In genomic region chr19:27746691-27747380, GRCh38 we compare ENCODE assay signal across 11 cellular contexts.
DNase-seq lines count a peak whose midpoint lies in the region; FAIRE-seq and TF ChIP-seq lines count a peak whose summit lies in the region.
"Had no signal": no experiment of that assay in that cellular context is flagged by ENCODE, and none has a peak within 500 bp of the region (broad histone marks: within the 10 kb centered on the region; RNA-seq: fewer than 3 reads in every experiment).

No MANE protein-coding gene starts in this region.

- DNase-seq in activated CD4-positive, alpha-beta T cell treated with anti-CD3 and anti-CD28 coated beads for 48 hours: peak; percentile 18
- no peak for DNase-seq in activated CD4-positive, alpha-beta T cell treated with anti-CD3 and anti-CD28 coated beads, Interleukin-2, amount 50 U/mL, for 4 hours
- DNase-seq in brain microvascular endothelial cell (peak; percentile 9), kidney (peak; percentile 65), suprapubic skin (ENCODE audit: low spot score in 2 of 2) (peak; percentile 51 to 77), DMS 273 (lab: John Stamatoyannopoulos, UW; ENCODE audit: unreplicated experiment) (no peak), GM19239 (ENCODE audit: insufficient read length, low spot score) (no peak), superior temporal gyrus (ENCODE audit: extremely low spot score) (no peak)
- DNase-seq: NCI-H524 treated with DMSO at 0.1 percent for 48 hours had no signal

- H3K4me3 ChIP-seq in brain microvascular endothelial cell (ENCODE audit: low read depth, low read length) (no peak overlapping the region), kidney (ENCODE audit: low read length in 2 of 2) (no peak overlapping the region), suprapubic skin (no peak overlapping the region)
- H3K4me3 ChIP-seq: HAP-1 had no signal

- H3K27me3 ChIP-seq in brain microvascular endothelial cell (replicated peaks): no peaks in the 10 kb centered on the region
- no peaks in the 10 kb centered on the region for H3K27me3 ChIP-seq in suprapubic skin
- H3K27me3 ChIP-seq: uterus had no signal

- peak; percentile 49 for TF ChIP-seq CTCF in brain microvascular endothelial cell (IDR thresholded peaks at IDR 0.05; ENCODE audit: low read depth, low read length, missing control alignments)
- peak; percentile 9 for TF ChIP-seq CTCF in kidney (IDR thresholded peaks at IDR 0.05; ENCODE audit: borderline replicate concordance, extremely low read depth, insufficient read depth)
- peak in 1 of 2 donors; percentile 13 for TF ChIP-seq CTCF in suprapubic skin (IDR thresholded peaks at IDR 0.05)

- no peaks in the 10 kb centered on the region for H3K36me3 ChIP-seq in brain microvascular endothelial cell (replicated peaks)
- peaks cover 0 to 2% of the 10 kb centered on the region in 2 donors for H3K36me3 ChIP-seq in kidney (ENCODE audit: control insufficient read depth in 1 of 2, insufficient read depth in 2 of 2, low read length in 2 of 2)
- H3K36me3 ChIP-seq in suprapubic skin: no peaks in the 10 kb centered on the region
- H3K36me3 ChIP-seq: HAP-1, uterus had no signal

- H3K9me3 ChIP-seq in kidney (ENCODE audit: control insufficient read depth in 1 of 2, low read length in 2 of 2) (peaks cover 0 to 4% of the 10 kb centered on the region in 2 donors), suprapubic skin (no peaks in the 10 kb centered on the region)
- H3K9me3 ChIP-seq: HAP-1, uterus had no signal

- no peaks in the 10 kb centered on the region for H3K4me1 ChIP-seq in kidney (ENCODE audit: control insufficient read depth in 1 of 2, insufficient read depth in 1 of 2, low read depth in 1 of 2, low read length in 2 of 2)
- H3K4me1 ChIP-seq in suprapubic skin: no peaks in the 10 kb centered on the region
- H3K4me1 ChIP-seq: HAP-1, uterus had no signal

- H3K27ac ChIP-seq in brain microvascular endothelial cell (no peak overlapping the region), kidney (ENCODE audit: low read depth in 2 of 2, low read length in 2 of 2) (no peak overlapping the region), suprapubic skin (no peak overlapping the region)
- H3K27ac ChIP-seq: uterus had no signal

- in situ Hi-C loops in brain microvascular endothelial cell (cut with HindIII; ENCODE audit: low pct_ligation_motif_present, low sequenced_read_pairs): no loop called here

- 33% methylated on average over 28 of the region's 28 CpGs for WGBS in suprapubic skin

- no peak for TF ChIP-seq EP300 in suprapubic skin (IDR thresholded peaks at IDR 0.05)

- intact Hi-C loops in kidney (cut with DNase I): no loop called here

- H3K9ac ChIP-seq in kidney (ENCODE audit: low read length in 2 of 2): no peak overlapping the region

- no peak for TF ChIP-seq POLR2A in suprapubic skin (IDR thresholded peaks at IDR 0.05)

- no peak for FAIRE-seq in kidney (lab: Jason Lieb, UNC)
- FAIRE-seq in GM19239 (lab: Jason Lieb, UNC): no peak

Comparison
In these comparisons a context has a peak if more than half of its experiments do, and no peak if none do; other contexts are left out.
1. DNase-seq: peak in activated CD4-positive, alpha-beta T cell treated with anti-CD3 and anti-CD28 coated beads for 48 hours (single experiment), brain microvascular endothelial cell (single experiment), kidney (single experiment) and suprapubic skin (2 of 2); none in activated CD4-positive, alpha-beta T cell treated with anti-CD3 and anti-CD28 coated beads, Interleukin-2, amount 50 U/mL, for 4 hours (0 of 2), DMS 273 (single experiment), GM19239 (single experiment) and superior temporal gyrus (single experiment).